23 cellular contexts compared by ENCODE assay signal in genomic region chr17:16924701-16925440, GRCh38. TPM values are rescaled to one million over a fixed set of nuclear protein-coding genes. Genes with fewer than 3 reads are reported as not detected.
DNase-seq lines count a peak whose midpoint lies in the region; ATAC-seq, FAIRE-seq and TF ChIP-seq lines count a peak whose summit lies in the region.
"Had no signal": no experiment of that assay in that cellular context is flagged by ENCODE, and none has a peak within 500 bp of the region (broad histone marks: within the 10 kb centered on the region; RNA-seq: fewer than 3 reads in every experiment).

No MANE protein-coding gene starts in this region.

- ATAC-seq in stimulated activated naive B cell treated with anti-CD40 and anti-IgM and Interleukin-4, amounts not matched to agents 10 μg/mL and 1 μg/mL and 100 μg/mL, for 72 hours (replicated peaks), result no peak
- ATAC-seq in HG02759 (IDR thresholded peaks at IDR 0.05; ENCODE audit: unreplicated experiment) (no peak), HG02763 (IDR thresholded peaks at IDR 0.05; ENCODE audit: unreplicated experiment) (no peak)
- ATAC-seq: HCT116 had no signal

- H3K27ac Mint-ChIP-seq in chondrocyte (ENCODE audit: unreplicated experiment) (no peak overlapping the region), nephron progenitor cell (peak overlapping the region; percentile 90)
- peak overlapping the region; percentile 92 for H3K27ac Mint-ChIP-seq in stimulated activated naive B cell treated with anti-CD40 and anti-IgM and Interleukin-4, amounts not matched to agents 10 μg/mL and 1 μg/mL and 100 μg/mL, for 72 hours
- H3K27ac Mint-ChIP-seq: CD4-positive, CD25-positive, alpha-beta regulatory T cell had no signal

- H3K4me3 Mint-ChIP-seq in chondrocyte (ENCODE audit: unreplicated experiment) (no peak overlapping the region), nephron progenitor cell (no peak overlapping the region)
- no peak overlapping the region for H3K4me3 Mint-ChIP-seq in stimulated activated naive B cell treated with anti-CD40 and anti-IgM and Interleukin-4, amounts not matched to agents 10 μg/mL and 1 μg/mL and 100 μg/mL, for 72 hours
- H3K4me3 Mint-ChIP-seq: CD4-positive, CD25-positive, alpha-beta regulatory T cell had no signal

- H3K27me3 Mint-ChIP-seq in chondrocyte (ENCODE audit: low read depth) (peaks cover 2% of the 10 kb centered on the region), nephron progenitor cell (ENCODE audit: low read depth, poor library complexity) (peaks cover 11% of the 10 kb centered on the region)
- H3K27me3 Mint-ChIP-seq in stimulated activated naive B cell treated with anti-CD40 and anti-IgM and Interleukin-4, amounts not matched to agents 10 μg/mL and 1 μg/mL and 100 μg/mL, for 72 hours, result no peaks in the 10 kb centered on the region

- peak; percentile 52 for DNase-seq in activated effector memory CD4-positive, alpha-beta T cell treated with anti-CD3 and anti-CD28 coated beads, Interleukin-2, amount 50 U/mL, for 16 hours
- DNase-seq in activated effector memory CD4-positive, alpha-beta T cell treated with Interleukin-2 at 50 U/mL for 16 hours, result no peak
- DNase-seq in chondrocyte (ENCODE audit: low spot score) (peak; percentile 52), nephron progenitor cell (no peak), D721Med (ENCODE audit: insufficient read length, low spot score) (no peak)
- no peak for DNase-seq in stimulated activated naive B cell treated with anti-CD40 and anti-IgM and Interleukin-4, amounts not matched to agents 10 μg/mL and 1 μg/mL and 100 μg/mL, for 72 hours
- DNase-seq: AML-193; CD4-positive, CD25-positive, alpha-beta regulatory T cell; DND-41; GDM1; GM23248; KBM-7; NCI-H146; NCI-H2081 treated with DMSO at 0.1 percent for 48 hours; NCI-H2227 treated with DMSO at 0.1 percent for 48 hours; NCI-H526; NK-92 treated with Interleukin-12 subunit alpha and Interleukin-12 subunit beta, amount 100 ng/mL, for 24 hours; OCI-M1; RPMI8226 had no signal

- TF ChIP-seq CTCF in chondrocyte (IDR thresholded peaks at IDR 0.05), result no peak
- no peak for TF ChIP-seq CTCF in nephron progenitor cell (IDR thresholded peaks at IDR 0.05)
- TF ChIP-seq CTCF in D721Med (IDR thresholded peaks at IDR 0.05; ENCODE audit: insufficient read depth, missing control alignments), result no peak

- FAIRE-seq in D721Med (lab: Jason Lieb, UNC), result no peak

- H3K4me1 Mint-ChIP-seq in chondrocyte (ENCODE audit: low read depth), result no peaks in the 10 kb centered on the region
- H3K4me1 Mint-ChIP-seq in nephron progenitor cell, result peaks cover 4% of the 10 kb centered on the region
- H3K4me1 Mint-ChIP-seq in stimulated activated naive B cell treated with anti-CD40 and anti-IgM and Interleukin-4, amounts not matched to agents 10 μg/mL and 1 μg/mL and 100 μg/mL, for 72 hours, result peaks cover 9 to 32% of the 10 kb centered on the region in 2 donors

- H3K36me3 Mint-ChIP-seq in chondrocyte (ENCODE audit: low read depth) (no peaks in the 10 kb centered on the region), nephron progenitor cell (ENCODE audit: low read depth) (no peaks in the 10 kb centered on the region)
- H3K36me3 Mint-ChIP-seq in stimulated activated naive B cell treated with anti-CD40 and anti-IgM and Interleukin-4, amounts not matched to agents 10 μg/mL and 1 μg/mL and 100 μg/mL, for 72 hours, result peaks cover 7 to 10% of the 10 kb centered on the region in 2 donors
- H3K36me3 Mint-ChIP-seq: CD4-positive, CD25-positive, alpha-beta regulatory T cell had no signal

- no peaks in the 10 kb centered on the region for H3K9me3 Mint-ChIP-seq in chondrocyte (ENCODE audit: low read depth)
- H3K9me3 Mint-ChIP-seq in nephron progenitor cell, result no peaks in the 10 kb centered on the region
- no peaks in the 10 kb centered on the region for H3K9me3 Mint-ChIP-seq in stimulated activated naive B cell treated with anti-CD40 and anti-IgM and Interleukin-4, amounts not matched to agents 10 μg/mL and 1 μg/mL and 100 μg/mL, for 72 hours

RNA-seq across cellular contexts. Expression of gene TNFRSF13B, which starts 47.0 kb away (rescaled TPM):
- total RNA-seq in chondrocyte, result not detected in 3 replicates
- total RNA-seq: A673, GM23248 had no signal

Comparison
In these comparisons a context has a peak if more than half of its experiments do, and no peak if none do; other contexts are left out.
1. DNase-seq: peak in activated effector memory CD4-positive, alpha-beta T cell treated with anti-CD3 and anti-CD28 coated beads, Interleukin-2, amount 50 U/mL, for 16 hours (single experiment) and chondrocyte (single experiment); none in activated effector memory CD4-positive, alpha-beta T cell treated with Interleukin-2 at 50 U/mL for 16 hours (single experiment), nephron progenitor cell (single experiment), stimulated activated naive B cell treated with anti-CD40 and anti-IgM and Interleukin-4, amounts not matched to agents 10 μg/mL and 1 μg/mL and 100 μg/mL, for 72 hours (single experiment) and D721Med (single experiment).